8 cellular contexts compared by ENCODE assay signal in the genomic region with DNA sequence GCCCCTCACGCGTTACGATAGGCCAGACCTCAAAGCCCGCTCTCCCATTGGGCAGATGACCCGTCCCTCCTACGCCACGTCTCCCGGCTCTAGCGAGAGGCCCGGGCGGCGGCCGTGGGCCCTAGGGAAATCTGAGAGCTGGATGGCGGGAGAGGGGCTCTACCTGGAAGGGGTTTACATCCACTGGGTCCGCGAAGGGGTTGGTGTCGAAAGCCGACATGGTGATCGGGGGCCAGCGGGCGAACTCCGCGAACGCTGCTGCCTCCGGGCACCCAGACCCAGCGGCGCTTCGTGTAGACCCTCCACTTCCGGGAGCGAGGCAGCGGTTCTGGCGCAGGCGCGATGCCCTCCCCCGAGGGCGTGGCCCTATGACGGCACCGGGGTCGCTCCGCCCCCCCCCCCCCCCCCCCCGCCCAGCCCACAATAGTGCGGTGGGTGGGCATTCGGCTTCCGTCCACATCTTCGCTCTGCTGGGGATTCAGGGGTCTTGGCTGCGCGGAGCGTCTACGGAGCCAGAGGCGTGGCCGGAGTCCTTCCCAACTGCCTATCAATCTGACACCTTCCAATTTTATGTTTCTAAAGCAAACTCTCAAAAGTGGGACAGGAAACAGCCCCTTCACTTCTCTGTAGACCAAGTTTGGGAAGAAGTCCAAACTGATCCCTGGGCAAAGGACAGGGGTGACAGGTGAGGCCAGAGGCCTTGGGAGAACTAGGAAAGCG. TPM values are rescaled to one million over a fixed set of nuclear protein-coding genes. Genes with fewer than 3 reads are reported as not detected.
DNase-seq lines count a peak whose midpoint lies in the region; ATAC-seq, FAIRE-seq and TF ChIP-seq lines count a peak whose summit lies in the region.

A gene with protein sequence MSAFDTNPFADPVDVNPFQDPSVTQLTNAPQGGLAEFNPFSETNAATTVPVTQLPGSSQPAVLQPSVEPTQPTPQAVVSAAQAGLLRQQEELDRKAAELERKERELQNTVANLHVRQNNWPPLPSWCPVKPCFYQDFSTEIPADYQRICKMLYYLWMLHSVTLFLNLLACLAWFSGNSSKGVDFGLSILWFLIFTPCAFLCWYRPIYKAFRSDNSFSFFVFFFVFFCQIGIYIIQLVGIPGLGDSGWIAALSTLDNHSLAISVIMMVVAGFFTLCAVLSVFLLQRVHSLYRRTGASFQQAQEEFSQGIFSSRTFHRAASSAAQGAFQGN (minus strand): TSS at position 330 of the 720 bp plus-strand sequence. CDS start 110 bp downstream, at position 220.

- H3K79me2 ChIP-seq in fibroblast of lung (ENCODE audit: control insufficient read depth, insufficient read depth, low read length): peaks cover 28% of the 10 kb centered on the region

- peak within 1 kb of the TSS; percentile 85 for H2AFZ ChIP-seq in fibroblast of lung (ENCODE audit: low read length)

- no peaks in the 10 kb centered on the region for H4K20me1 ChIP-seq in fibroblast of lung (ENCODE audit: control insufficient read depth, extremely low read depth, insufficient read depth, low read length)

- H3K36me3 ChIP-seq in fibroblast of lung (ENCODE audit: control insufficient read depth, insufficient read depth, low read length): no peaks in the 10 kb centered on the region

- peak; percentile 79 for TF ChIP-seq POLR2A in H54 (IDR thresholded peaks at IDR 0.05; ENCODE audit: low read depth, low read length)

- peak within 1 kb of the TSS; percentile 93 for H3K27ac Mint-ChIP-seq in activated T-helper 17 cell treated with anti-CD3 and anti-CD28 coated beads, Interleukin-2, amount 50 U/mL, for 72 hours
- peak within 1 kb of the TSS; percentile 90 to 99 (median 96) for H3K27ac Mint-ChIP-seq in naive thymus-derived CD8-positive, alpha-beta T cell
- peak within 1 kb of the TSS; percentile 98 for H3K27ac Mint-ChIP-seq in stimulated activated naive B cell treated with anti-CD40 and anti-IgM and Interleukin-4, amounts not matched to agents 10 μg/mL and 1 μg/mL and 100 μg/mL, for 72 hours

- peak; percentile 87 for ATAC-seq in activated T-helper 17 cell treated with anti-CD3 and anti-CD28 coated beads, Interleukin-2, amount 50 U/mL, for 72 hours (replicated peaks)
- ATAC-seq in naive thymus-derived CD8-positive, alpha-beta T cell: peak; percentile 96
- peak; percentile 82 to 87 for ATAC-seq in stimulated activated naive B cell treated with anti-CD40 and anti-IgM and Interleukin-4, amounts not matched to agents 10 μg/mL and 1 μg/mL and 100 μg/mL, for 72 hours (replicated peaks)

- H3K4me1 ChIP-seq in fibroblast of lung (ENCODE audit: control insufficient read depth, extremely low read depth, insufficient read depth, low read length): no peaks in the 10 kb centered on the region

- TF ChIP-seq CTCF in RWPE1 (conservative IDR thresholded peaks at IDR 0.05; ENCODE audit: low read depth) (no peak), fibroblast of lung (conservative IDR thresholded peaks at IDR 0.05 in 1 of 2, IDR thresholded peaks at IDR 0.05 in 1 of 2; ENCODE audit: low read depth in 1 of 2, low read length in 2 of 2) (no peak)

- peak within 1 kb of the TSS; percentile 97 for H3K4me3 Mint-ChIP-seq in activated T-helper 17 cell treated with anti-CD3 and anti-CD28 coated beads, Interleukin-2, amount 50 U/mL, for 72 hours
- peak within 1 kb of the TSS; percentile 94 to 100 (median 98) for H3K4me3 Mint-ChIP-seq in naive thymus-derived CD8-positive, alpha-beta T cell
- peak within 1 kb of the TSS; percentile 91 to 98 for H3K4me3 Mint-ChIP-seq in stimulated activated naive B cell treated with anti-CD40 and anti-IgM and Interleukin-4, amounts not matched to agents 10 μg/mL and 1 μg/mL and 100 μg/mL, for 72 hours

- FAIRE-seq in H54 (lab: Jason Lieb, UNC): no peak

- H3K27ac ChIP-seq in RWPE1: peak within 1 kb of the TSS; percentile 77
- H3K27ac ChIP-seq in fibroblast of lung (ENCODE audit: insufficient read depth, low read length): peak within 1 kb of the TSS; percentile 99

- peak within 1 kb of the TSS; percentile 69 to 99 (median 94) for H3K4me3 ChIP-seq in fibroblast of lung (replicated peaks in 1 of 4; ENCODE audit: control extremely low read depth in 1 of 4, insufficient read depth in 1 of 4, low read depth in 3 of 4, low read length in 4 of 4)

- peaks cover 32% of the 10 kb centered on the region for H3K36me3 Mint-ChIP-seq in activated T-helper 17 cell treated with anti-CD3 and anti-CD28 coated beads, Interleukin-2, amount 50 U/mL, for 72 hours (ENCODE audit: low read depth)
- H3K36me3 Mint-ChIP-seq in naive thymus-derived CD8-positive, alpha-beta T cell: peaks cover 0 to 15% (median 0%) of the 10 kb centered on the region in 3 donors
- H3K36me3 Mint-ChIP-seq in stimulated activated naive B cell treated with anti-CD40 and anti-IgM and Interleukin-4, amounts not matched to agents 10 μg/mL and 1 μg/mL and 100 μg/mL, for 72 hours: peaks cover 28 to 34% of the 10 kb centered on the region in 2 donors

- no peaks in the 10 kb centered on the region for H3K9me3 ChIP-seq in fibroblast of lung (ENCODE audit: control insufficient read depth, insufficient read depth, low read depth, low read length)

- CTCF ChIA-PET in RWPE1 (lab: Yijun Ruan, JAX): no interaction called here

- H3K4me2 ChIP-seq in fibroblast of lung (ENCODE audit: extremely low read depth, insufficient read depth, low read length): peak within 1 kb of the TSS; percentile 96

- DNase-seq in ELF-1 (ENCODE audit: low read depth, low spot score) (peak; percentile 97), H54 (ENCODE audit: insufficient read length, low spot score) (peak; percentile 85), LoVo (ENCODE audit: low spot score) (peak; percentile 96), RWPE1 (ENCODE audit: low spot score) (peak; percentile 97), fibroblast of lung (ENCODE audit: low read depth in 2 of 2) (peak; percentile 94 to 96)
- DNase-seq in naive thymus-derived CD8-positive, alpha-beta T cell: peak; percentile 82 to 98 (median 91)
- peak; percentile 92 for DNase-seq in stimulated activated naive B cell treated with anti-CD40 and anti-IgM and Interleukin-4, amounts not matched to agents 10 μg/mL and 1 μg/mL and 100 μg/mL, for 72 hours

- H3K27me3 Mint-ChIP-seq in activated T-helper 17 cell treated with anti-CD3 and anti-CD28 coated beads, Interleukin-2, amount 50 U/mL, for 72 hours: no peaks in the 10 kb centered on the region
- H3K27me3 Mint-ChIP-seq in naive thymus-derived CD8-positive, alpha-beta T cell: no peaks in the 10 kb centered on the region
- no peaks in the 10 kb centered on the region for H3K27me3 Mint-ChIP-seq in stimulated activated naive B cell treated with anti-CD40 and anti-IgM and Interleukin-4, amounts not matched to agents 10 μg/mL and 1 μg/mL and 100 μg/mL, for 72 hours

- H3K4me1 Mint-ChIP-seq in activated T-helper 17 cell treated with anti-CD3 and anti-CD28 coated beads, Interleukin-2, amount 50 U/mL, for 72 hours: peaks cover 32% of the 10 kb centered on the region
- peaks cover 15 to 56% (median 46%) of the 10 kb centered on the region in 4 donors for H3K4me1 Mint-ChIP-seq in naive thymus-derived CD8-positive, alpha-beta T cell
- peaks cover 27 to 50% of the 10 kb centered on the region in 2 donors for H3K4me1 Mint-ChIP-seq in stimulated activated naive B cell treated with anti-CD40 and anti-IgM and Interleukin-4, amounts not matched to agents 10 μg/mL and 1 μg/mL and 100 μg/mL, for 72 hours

- H3K9me3 Mint-ChIP-seq in activated T-helper 17 cell treated with anti-CD3 and anti-CD28 coated beads, Interleukin-2, amount 50 U/mL, for 72 hours: no peaks in the 10 kb centered on the region
- no peaks in the 10 kb centered on the region for H3K9me3 Mint-ChIP-seq in naive thymus-derived CD8-positive, alpha-beta T cell
- peaks cover 0 to 4% of the 10 kb centered on the region in 2 donors for H3K9me3 Mint-ChIP-seq in stimulated activated naive B cell treated with anti-CD40 and anti-IgM and Interleukin-4, amounts not matched to agents 10 μg/mL and 1 μg/mL and 100 μg/mL, for 72 hours

- no peaks in the 10 kb centered on the region for H3K27me3 ChIP-seq in fibroblast of lung (ENCODE audit: control insufficient read depth, insufficient read depth, low read length)

- H3K9ac ChIP-seq in fibroblast of lung (ENCODE audit: insufficient read depth, low read length): peak within 1 kb of the TSS; percentile 98

- POLR2A ChIA-PET in RWPE1 (lab: Yijun Ruan, JAX; ENCODE audit: low non-redundant PET): no interaction called here
- POLR2A ChIA-PET in naive thymus-derived CD8-positive, alpha-beta T cell (lab: Charles Lee): interaction anchor here (0.8 to 7.3 kb wide), 10 partner anchors 15 to 96 kb away, joined by 3 to 68 read pairs (median 4); a partner anchor contains a TSS

RNA-seq across cellular contexts. Expression of the gene that starts here (rescaled TPM):
- total RNA-seq in activated T-helper 17 cell treated with anti-CD3 and anti-CD28 coated beads, Interleukin-2, amount 50 U/mL, for 72 hours: 100 to 1,000 TPM in 1 of 2 donors, 10 to 100 TPM in 1; 87.1 to 111 TPM
- 11.8 and 15.5 TPM in 2 replicates for total RNA-seq in fibroblast of lung
- polyA plus RNA-seq in fibroblast of lung: 86.2 and 115 TPM in 2 replicates
- 55.3 and 67.0 TPM in 2 replicates for polyA plus RNA-seq in fibroblast of lung (2012)
- 302 and 321 TPM in 2 replicates for polyA minus RNA-seq in fibroblast of lung (ENCODE audit: low replicate concordance)
- 100 to 1,000 TPM; 113 to 117 TPM for total RNA-seq in naive thymus-derived CD8-positive, alpha-beta T cell
- polyA plus RNA-seq in naive thymus-derived CD8-positive, alpha-beta T cell: 100 to 1,000 TPM; 109 to 121 (median 119) TPM

Comparison
In these comparisons a context has a peak if more than half of its experiments do, and no peak if none do; other contexts are left out.
1. Peak in every context shown above with its lines: DNase-seq, ATAC-seq, H3K4me3 ChIP-seq and H3K27ac ChIP-seq.